24 cellular contexts compared by ENCODE assay signal in genomic region chr11:88152381-88152780, GRCh38. TPM values are rescaled to one million over a fixed set of nuclear protein-coding genes. Genes with fewer than 3 reads are reported as not detected.
DNase-seq lines count a peak whose midpoint lies in the region; ATAC-seq and TF ChIP-seq lines count a peak whose summit lies in the region.
"Had no signal": no experiment of that assay in that cellular context is flagged by ENCODE, and none has a peak within 500 bp of the region (broad histone marks: within the 10 kb centered on the region; RNA-seq: fewer than 3 reads in every experiment).

No MANE protein-coding gene starts in this region.

- no peak overlapping the region for H3K23ac ChIP-seq in IMR-90 (ENCODE audit: low read depth, low read length)

- intact Hi-C loops in IMR-90 (cut with micrococcal nuclease), result no loop called here

- H3K4ac ChIP-seq in IMR-90 (ENCODE audit: low read depth, low read length), result no peak overlapping the region

- CTCF ChIA-PET in IMR-90 (lab: Yijun Ruan, JAX), result no interaction called here

- no peak overlapping the region for H3K56ac ChIP-seq in IMR-90 (ENCODE audit: extremely low read depth, insufficient read depth, low read length)

- dilution Hi-C loops in IMR-90 (cut with HindIII; ENCODE audit: low sequenced_read_pairs, unreplicated experiment), result no loop called here

- H3K9ac ChIP-seq in IMR-90 (ENCODE audit: low read depth, low read length), result no peak overlapping the region
- H3K9ac ChIP-seq: GM23248 had no signal

- H3K9me3 ChIP-seq in IMR-90 (ENCODE audit: control insufficient read depth, insufficient read depth, low read length), result peaks cover 6% of the 10 kb centered on the region; the same call in 1 of the 2 replicates
- peaks cover 2% of the 10 kb centered on the region for H3K9me3 ChIP-seq in osteoblast (ENCODE audit: low read depth, low read length)
- no peaks in the 10 kb centered on the region for H3K9me3 ChIP-seq in SJCRH30 (replicated peaks)
- H3K9me3 ChIP-seq: HAP-1 had no signal

- no peak overlapping the region for H4K91ac ChIP-seq in IMR-90 (ENCODE audit: insufficient read depth, low read depth, low read length)

- no peak for TF ChIP-seq RAD21 in IMR-90 (IDR thresholded peaks at IDR 0.05; ENCODE audit: low read length)

- peaks cover 6% of the 10 kb centered on the region for H3K36me3 Mint-ChIP-seq in glutamatergic neuron (ENCODE audit: unreplicated experiment)

- H3K36me3 ChIP-seq in IMR-90 (ENCODE audit: control insufficient read depth, insufficient read depth, low read length) (no peaks in the 10 kb centered on the region), osteoblast (ENCODE audit: insufficient read depth, low read length) (no peaks in the 10 kb centered on the region), SJCRH30 (no peaks in the 10 kb centered on the region)
- H3K36me3 ChIP-seq: HAP-1 had no signal

- peak; percentile 28 for DNase-seq in IMR-90
- peak; percentile 16 for DNase-seq in astrocyte of the hippocampus (ENCODE audit: low read depth, low spot score)
- DNase-seq in iris pigment epithelial cell (ENCODE audit: low read depth), result peak; percentile 5
- peak; percentile 55 for DNase-seq in osteoblast (ENCODE audit: insufficient read length, low spot score, missing footprints)
- DNase-seq in glutamatergic neuron, result no peak
- no peak for DNase-seq in SJCRH30
- no peak for DNase-seq in NAMALWA (ENCODE audit: low spot score)
- DNase-seq: ACHN, AML-193, DMS79 treated with DMSO at 0.1 percent for 48 hours, GDM1, GM23248, NCI-H1694 treated with DMSO at 0.1 percent for 48 hours, NCI-H2107, NCI-H2227 treated with DMSO at 0.1 percent for 48 hours, NCI-H510A treated with DMSO at 0.1 percent for 48 hours, NCI-H774, PC-3, RPMI8226, SHP77 treated with DMSO at 0.1 percent for 48 hours had no signal

- H4K8ac ChIP-seq in IMR-90 (ENCODE audit: low read depth in 2 of 2, low read length in 2 of 2), result no peak overlapping the region

- in situ Hi-C loops in IMR-90 (cut with MboI; ENCODE audit: low sequenced_read_pairs), result no loop called here

- H3K4me1 Mint-ChIP-seq in glutamatergic neuron (ENCODE audit: low read depth, unreplicated experiment), result no peaks in the 10 kb centered on the region

- no TSS peak for BruUV-seq in IMR-90 (replicated peaks; lab: Mats Ljungman, UMichigan)

- H3K4me2 ChIP-seq in IMR-90 (ENCODE audit: low read depth, low read length), result peak overlapping the region; percentile 14; the same call in 1 of the 2 replicates
- H3K4me2 ChIP-seq in osteoblast (ENCODE audit: insufficient read depth, low read length), result no peak overlapping the region

- no peak overlapping the region for H2BK20ac ChIP-seq in IMR-90 (ENCODE audit: low read depth, low read length)

- no peaks in the 10 kb centered on the region for H3K27me3 Mint-ChIP-seq in glutamatergic neuron (ENCODE audit: unreplicated experiment)

- POLR2A ChIA-PET in IMR-90 (lab: Charles Lee; ENCODE audit: unreplicated experiment), result no interaction called here

- H3K27ac Mint-ChIP-seq in glutamatergic neuron (ENCODE audit: unreplicated experiment), result no peak overlapping the region

- H3K4me1 ChIP-seq in IMR-90 (ENCODE audit: control insufficient read depth, insufficient read depth, low read length) (peaks cover 2% of the 10 kb centered on the region), osteoblast (ENCODE audit: insufficient read depth, low read length) (peaks cover 3% of the 10 kb centered on the region), SJCRH30 (no peaks in the 10 kb centered on the region)
- H3K4me1 ChIP-seq: HAP-1 had no signal

- no peaks in the 10 kb centered on the region for H3K79me1 ChIP-seq in IMR-90 (ENCODE audit: low read depth in 1 of 2, low read length in 2 of 2)

- H2AFZ ChIP-seq in IMR-90 (replicated peaks; ENCODE audit: low read length, poor library complexity), result no peak overlapping the region
- H2AFZ ChIP-seq in osteoblast (ENCODE audit: low read length), result no peak overlapping the region
- H2AFZ ChIP-seq: GM23248 had no signal

- H3K9me1 ChIP-seq in IMR-90 (ENCODE audit: insufficient read depth, low read length), result no peaks in the 10 kb centered on the region

- H3K27me3 ChIP-seq in IMR-90 (ENCODE audit: control insufficient read depth, insufficient read depth, low read length) (no peaks in the 10 kb centered on the region), osteoblast (ENCODE audit: insufficient read depth, low read length) (no peaks in the 10 kb centered on the region), SJCRH30 (no peaks in the 10 kb centered on the region)

- H3K4me3 ChIP-seq in IMR-90 (ENCODE audit: insufficient read depth, low read depth, low read length) (no peak overlapping the region), osteoblast (ENCODE audit: insufficient read depth, low read length) (no peak overlapping the region), SJCRH30 (no peak overlapping the region)
- H3K4me3 ChIP-seq: GM23248, HAP-1 had no signal

- no peak overlapping the region for H4K5ac ChIP-seq in IMR-90 (ENCODE audit: low read depth, low read length)

- ATAC-seq in IMR-90 (ENCODE audit: low read depth) (peak; percentile 78), HG03108 (IDR thresholded peaks at IDR 0.05; ENCODE audit: unreplicated experiment) (no peak)
- ATAC-seq: PC-3 had no signal

- no peaks in the 10 kb centered on the region for H3K79me2 ChIP-seq in osteoblast (ENCODE audit: insufficient read depth, low read length)

- H3K18ac ChIP-seq in IMR-90 (ENCODE audit: low read depth, low read length), result no peak overlapping the region

- no peak for TF ChIP-seq CTCF in IMR-90 (conservative IDR thresholded peaks at IDR 0.05; ENCODE audit: low read depth, low read length)
- no peak for TF ChIP-seq CTCF in osteoblast (IDR thresholded peaks at IDR 0.05; ENCODE audit: extremely low read depth, low read depth, low read length)
- no peak for TF ChIP-seq CTCF in glutamatergic neuron (IDR thresholded peaks at IDR 0.05; ENCODE audit: partially characterized antibody, unreplicated experiment)

- H2BK15ac ChIP-seq in IMR-90 (ENCODE audit: low read depth, low read length), result no peak overlapping the region

- H3K27ac ChIP-seq in IMR-90 (ENCODE audit: insufficient read depth, low read length) (no peak overlapping the region), osteoblast (ENCODE audit: low read depth, low read length) (no peak overlapping the region), SJCRH30 (no peak overlapping the region)
- H3K27ac ChIP-seq: C4-2B, GM23248 had no signal

- no peak overlapping the region for H2BK120ac ChIP-seq in IMR-90 (ENCODE audit: low read depth, low read length)

- no peak overlapping the region for H2AK9ac ChIP-seq in IMR-90 (replicated peaks; ENCODE audit: low read depth, low read length, poor library complexity)

- H3K9me3 Mint-ChIP-seq in glutamatergic neuron (ENCODE audit: unreplicated experiment), result no peaks in the 10 kb centered on the region

- no peak overlapping the region for H3K4me3 Mint-ChIP-seq in glutamatergic neuron (ENCODE audit: unreplicated experiment)

- H4K20me1 ChIP-seq in IMR-90 (ENCODE audit: insufficient read depth, low read length) (no peaks in the 10 kb centered on the region), osteoblast (ENCODE audit: insufficient read depth, low read length) (no peaks in the 10 kb centered on the region)

- H2BK5ac ChIP-seq in IMR-90 (ENCODE audit: low read depth, low read length, poor library complexity, severe bottlenecking), result no peak overlapping the region

- no peak for TF ChIP-seq POLR2A in IMR-90 (IDR thresholded peaks at IDR 0.05; ENCODE audit: low read depth, low read length)

- H2AK5ac ChIP-seq in IMR-90 (ENCODE audit: low read depth, low read length), result no peak overlapping the region

- no peak overlapping the region for H3K14ac ChIP-seq in IMR-90 (replicated peaks; ENCODE audit: low read depth, low read length)

TF ChIP-seq in IMR-90, 13 proteins besides CTCF, POLR2A, EP300 and RAD21:
- no peak for TF ChIP-seq MAFK (IDR thresholded peaks at IDR 0.05; ENCODE audit: low read depth, low read length)
- TF ChIP-seq, protein P1, sequence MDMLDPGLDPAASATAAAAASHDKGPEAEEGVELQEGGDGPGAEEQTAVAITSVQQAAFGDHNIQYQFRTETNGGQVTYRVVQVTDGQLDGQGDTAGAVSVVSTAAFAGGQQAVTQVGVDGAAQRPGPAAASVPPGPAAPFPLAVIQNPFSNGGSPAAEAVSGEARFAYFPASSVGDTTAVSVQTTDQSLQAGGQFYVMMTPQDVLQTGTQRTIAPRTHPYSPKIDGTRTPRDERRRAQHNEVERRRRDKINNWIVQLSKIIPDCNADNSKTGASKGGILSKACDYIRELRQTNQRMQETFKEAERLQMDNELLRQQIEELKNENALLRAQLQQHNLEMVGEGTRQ (IDR thresholded peaks at IDR 0.05; ENCODE audit: low read depth, low read length), result peak; percentile 16; the same call in 1 of the 2 replicates

RNA-seq across cellular contexts. Expression of gene RAB38, which starts 22.9 kb away (rescaled TPM):
- total RNA-seq in IMR-90 (2012; rRNA removed) (6.4 and 6.5 TPM in 2 replicates), osteoblast (0.59 and 1.1 TPM in 2 replicates), glutamatergic neuron (ENCODE audit: unreplicated experiment) (0.76 TPM)
- 4.1 and 5.0 TPM in 2 replicates for polyA plus RNA-seq in IMR-90 (2012; rRNA removed)
- polyA plus RNA-seq in IMR-90 (2012; cell fraction: cytosol; rRNA removed), result 1.9 and 2.0 TPM in 2 replicates
- 0.77 and 1.9 TPM in 2 replicates for polyA plus RNA-seq in IMR-90 (2012; cell fraction: nucleus; rRNA removed; ENCODE audit: low replicate concordance)
- total RNA-seq in SJCRH30 (2014; rRNA removed; shearing (Covaris generic)), result 0.18 TPM in 1 of 2 replicates, not detected in the other
- total RNA-seq: LHCN-M2, PC-3 had no signal

Comparison
In these comparisons a context has a peak if more than half of its experiments do, and no peak if none do; other contexts are left out.
1. DNase-seq: peak in IMR-90 (single experiment), astrocyte of the hippocampus (single experiment), iris pigment epithelial cell (single experiment) and osteoblast (single experiment); none in glutamatergic neuron (single experiment), SJCRH30 (0 of 2) and NAMALWA (single experiment).